In genomic region chr5:54469655-54470054, GRCh38 we compare ENCODE assay signal across 8 cellular contexts.
DNase-seq lines count a peak whose midpoint lies in the region; ATAC-seq and TF ChIP-seq lines count a peak whose summit lies in the region.

No MANE protein-coding gene starts in this region.

- H3K4me2 ChIP-seq in BLaER1 treated with 17β-estradiol and CSF1 and Interleukin-3, amounts not matched to agents 10 nM and 100 nM, result peak overlapping the region; percentile 13 to 73 (median 41)

- peaks cover 9 to 17% (median 13%) of the 10 kb centered on the region in 10 experiments for H3K4me1 ChIP-seq in BLaER1 treated with 17β-estradiol and CSF1 and Interleukin-3, amounts not matched to agents 10 nM and 100 nM
- no peaks in the 10 kb centered on the region for H3K4me1 ChIP-seq in HAP-1

- ATAC-seq in GM19468 (IDR thresholded peaks at IDR 0.05; ENCODE audit: extremely low read depth, unreplicated experiment) (peak; percentile 42), HG03571 (IDR thresholded peaks at IDR 0.05; ENCODE audit: unreplicated experiment) (peak; percentile 60)

- H4K20me1 ChIP-seq in BLaER1 treated with 17β-estradiol and CSF1 and Interleukin-3, amounts not matched to agents 10 nM and 100 nM, result no peaks in the 10 kb centered on the region

- peak in 1 of 2 donors; percentile 45 for DNase-seq in foreskin fibroblast
- DNase-seq in stimulated activated CD4-positive, alpha-beta T cell treated with anti-CD3 and anti-CD28 coated beads, Interleukin-2, amount 100 ng/mL, for 48 hours, result no peak
- no peak for DNase-seq in HAP-1 (ENCODE audit: low spot score in 2 of 2)
- DNase-seq in NCI-H2196 treated with DMSO at 0.1 percent for 48 hours (lab: John Stamatoyannopoulos, UW; ENCODE audit: unreplicated experiment), result no peak
- DNase-seq in glomerular visceral epithelial cell (ENCODE audit: extremely low spot score), result no peak

- no peak overlapping the region for H3K4me3 ChIP-seq in BLaER1 treated with 17β-estradiol and CSF1 and Interleukin-3, amounts not matched to agents 10 nM and 100 nM
- H3K4me3 ChIP-seq in foreskin fibroblast (ENCODE audit: low read depth in 1 of 2, low read length in 2 of 2) (peak overlapping the region; percentile 36 to 59), HAP-1 (no peak overlapping the region)

- H3K27me3 ChIP-seq in BLaER1 treated with 17β-estradiol and CSF1 and Interleukin-3, amounts not matched to agents 10 nM and 100 nM, result no peaks in the 10 kb centered on the region
- no peaks in the 10 kb centered on the region for H3K27me3 ChIP-seq in HAP-1 (ENCODE audit: low read depth)

- 0 out of 22 replicates have a peak overlapping the region, but pooled peaks of 1 of the 11 experiments have one; percentile 28 for H3K9ac ChIP-seq in BLaER1 treated with 17β-estradiol and CSF1 and Interleukin-3, amounts not matched to agents 10 nM and 100 nM

- H3K9me3 ChIP-seq in BLaER1 treated with 17β-estradiol and CSF1 and Interleukin-3, amounts not matched to agents 10 nM and 100 nM (replicated peaks in 1 of 11), result peaks cover 12 to 19% (median 18%) of the 10 kb centered on the region in 11 experiments
- H3K9me3 ChIP-seq in HAP-1, result no peaks in the 10 kb centered on the region

- no peaks in the 10 kb centered on the region for H3K36me3 ChIP-seq in BLaER1 treated with 17β-estradiol and CSF1 and Interleukin-3, amounts not matched to agents 10 nM and 100 nM
- no peaks in the 10 kb centered on the region for H3K36me3 ChIP-seq in HAP-1 (replicated peaks)

- no peak for TF ChIP-seq CTCF in foreskin fibroblast (IDR thresholded peaks at IDR 0.05; ENCODE audit: low read depth, low read length)

- peak overlapping the region in 1 of 11 experiments; percentile 11; a peak in 1 of 22 replicates for H3K27ac ChIP-seq in BLaER1 treated with 17β-estradiol and CSF1 and Interleukin-3, amounts not matched to agents 10 nM and 100 nM

- in situ Hi-C loops in HAP-1 (cut with MboI; ENCODE audit: low sequenced_read_pairs), result no loop called here

Comparison
In these comparisons a context has a peak if more than half of its experiments do, and no peak if none do; other contexts are left out.
1. H3K4me3 ChIP-seq: peak in foreskin fibroblast (2 of 2); none in BLaER1 treated with 17β-estradiol and CSF1 and Interleukin-3, amounts not matched to agents 10 nM and 100 nM (0 of 10) and HAP-1 (single experiment).